In the genomic region with DNA sequence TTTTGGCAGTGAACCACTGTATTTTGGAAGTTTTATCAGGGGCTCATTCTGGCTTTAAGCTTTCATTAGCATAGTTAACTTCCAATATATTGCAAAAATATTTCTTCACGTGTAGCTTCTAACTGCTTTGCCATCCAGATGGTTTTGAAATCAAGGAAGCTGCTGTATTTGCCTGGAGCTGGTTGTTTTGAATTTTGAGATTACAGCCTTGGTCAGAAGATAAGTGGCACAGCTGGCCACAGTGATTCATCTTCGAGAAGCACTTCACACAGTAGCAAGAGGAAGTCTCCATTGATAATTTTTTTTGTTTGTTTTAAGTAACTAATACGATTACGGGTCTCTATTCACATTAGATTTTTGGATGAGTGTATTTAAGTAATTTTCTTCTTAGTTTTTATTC, we compare ENCODE assay signal across 14 cellular contexts. TPM values are rescaled to one million over a fixed set of nuclear protein-coding genes. Genes with fewer than 3 reads are reported as not detected.
DNase-seq lines count a peak whose midpoint lies in the region; ATAC-seq and TF ChIP-seq lines count a peak whose summit lies in the region.
"Had no signal": no experiment of that assay in that cellular context is flagged by ENCODE, and none has a peak within 500 bp of the region (broad histone marks: within the 10 kb centered on the region; RNA-seq: fewer than 3 reads in every experiment).

No MANE protein-coding gene starts in this region.

- dilution Hi-C loops in mammary epithelial cell (cut with HindIII; ENCODE audit: low sequenced_read_pairs), result loop anchor here (5.0 kb wide), 1 partner anchor 34 kb away; no protein-coding TSS in a partner anchor

- DNase-seq in GM23248 (peak; percentile 76), NCI-H524 treated with DMSO at 0.1 percent for 48 hours (lab: John Stamatoyannopoulos, UW) (peak; percentile 3), mammary epithelial cell (peak; percentile 18), osteoblast (ENCODE audit: insufficient read length, low spot score, missing footprints) (peak; percentile 95), OCI-M2 (lab: John Stamatoyannopoulos, UW; ENCODE audit: unreplicated experiment) (no peak)
- DNase-seq: aorta; NCI-H82; nucleus accumbens; stimulated activated CD4-positive, alpha-beta T cell treated with anti-CD3 and anti-CD28 coated beads, Interleukin-4, amount 100 ng/mL, for 24 hours; T1000 had no signal

- peaks cover 41% of the 10 kb centered on the region for H3K27me3 Mint-ChIP-seq in stimulated activated memory B cell treated with anti-CD40 and anti-IgM and Interleukin-4, amounts not matched to agents 10 μg/mL and 1 μg/mL and 100 μg/mL, for 72 hours

- in situ Hi-C loops in GM23248 (cut with MboI), result no loop called here
- in situ Hi-C loops in mammary epithelial cell (cut with MboI; ENCODE audit: low sequenced_read_pairs in 2 of 2), result no loop called here

- H3K9me3 Mint-ChIP-seq in stimulated activated memory B cell treated with anti-CD40 and anti-IgM and Interleukin-4, amounts not matched to agents 10 μg/mL and 1 μg/mL and 100 μg/mL, for 72 hours, result peaks cover 7% of the 10 kb centered on the region

- no peaks in the 10 kb centered on the region for H3K9me2 ChIP-seq in GM23248 (ENCODE audit: insufficient read depth)

- H3K4me2 ChIP-seq in GM23248 (ENCODE audit: unreplicated experiment) (peak overlapping the region; percentile 24), mammary epithelial cell (ENCODE audit: insufficient read depth, low read depth, low read length) (no peak overlapping the region), osteoblast (ENCODE audit: insufficient read depth, low read length) (peak overlapping the region; percentile 96)

- peaks cover 37% of the 10 kb centered on the region for H3K79me2 ChIP-seq in GM23248 (ENCODE audit: insufficient read depth)
- H3K79me2 ChIP-seq in mammary epithelial cell (ENCODE audit: insufficient read depth, low read length), result no peaks in the 10 kb centered on the region
- H3K79me2 ChIP-seq in osteoblast (ENCODE audit: insufficient read depth, low read length), result peaks cover 86% of the 10 kb centered on the region

- H3K27me3 ChIP-seq in GM23248 (replicated peaks; ENCODE audit: insufficient read depth) (no peaks in the 10 kb centered on the region), mammary epithelial cell (ENCODE audit: insufficient read depth, low read length) (peaks cover 5% of the 10 kb centered on the region), osteoblast (ENCODE audit: insufficient read depth, low read length) (no peaks in the 10 kb centered on the region)

- no peak overlapping the region for H2AFZ ChIP-seq in GM23248
- H2AFZ ChIP-seq in mammary epithelial cell (ENCODE audit: low read depth, low read length), result no peak overlapping the region
- H2AFZ ChIP-seq in osteoblast (ENCODE audit: low read length), result no peak overlapping the region

- 0 to 1% methylated on average over 4 of the region's 4 CpGs for WGBS in GM23248 (ENCODE audit: low coverage in 1 of 2, low lambda C conversion rate in 2 of 2, missing lambda C conversion rate in 2 of 2), 2 experiments
- 66% methylated on average over 4 of the region's 4 CpGs for WGBS in mammary epithelial cell (ENCODE audit: low coverage, missing lambda C conversion rate)

- H3K4me1 ChIP-seq in GM23248 (ENCODE audit: insufficient read depth) (peaks cover 26% of the 10 kb centered on the region), mammary epithelial cell (ENCODE audit: insufficient read depth, low read length) (peaks cover 14% of the 10 kb centered on the region), osteoblast (ENCODE audit: insufficient read depth, low read length) (peaks cover 38% of the 10 kb centered on the region)

- H3K36me3 ChIP-seq in GM23248 (ENCODE audit: low read depth) (no peaks in the 10 kb centered on the region), mammary epithelial cell (ENCODE audit: insufficient read depth, low read length) (no peaks in the 10 kb centered on the region), osteoblast (ENCODE audit: insufficient read depth, low read length) (peaks cover 20% of the 10 kb centered on the region)

- H3K4me3 ChIP-seq in GM23248, result no peak overlapping the region
- H3K4me3 ChIP-seq in mammary epithelial cell (replicated peaks in 1 of 3; ENCODE audit: insufficient read depth in 1 of 3, low read depth in 2 of 3, low read length in 3 of 3), result no peak overlapping the region
- peak overlapping the region; percentile 79 for H3K4me3 ChIP-seq in osteoblast (ENCODE audit: insufficient read depth, low read length)

- ATAC-seq in GM19455 (IDR thresholded peaks at IDR 0.05; ENCODE audit: unreplicated experiment), result no peak
- no peak for ATAC-seq in stimulated activated memory B cell treated with anti-CD40 and anti-IgM and Interleukin-4, amounts not matched to agents 10 μg/mL and 1 μg/mL and 100 μg/mL, for 72 hours
- ATAC-seq: foreskin keratinocyte, left lobe of liver had no signal

- TF ChIP-seq CTCF in mammary epithelial cell (conservative IDR thresholded peaks at IDR 0.05 in 1 of 2, IDR thresholded peaks at IDR 0.05 in 1 of 2; ENCODE audit: extremely low read depth in 1 of 2, insufficient read depth in 1 of 2, low read depth in 1 of 2, low read length in 2 of 2), result no peak
- no peak for TF ChIP-seq CTCF in osteoblast (IDR thresholded peaks at IDR 0.05; ENCODE audit: extremely low read depth, low read depth, low read length)

- no peak overlapping the region for H3K27ac ChIP-seq in GM23248
- H3K27ac ChIP-seq in mammary epithelial cell (ENCODE audit: insufficient read depth, low read depth, low read length), result no peak overlapping the region
- peak overlapping the region; percentile 68 for H3K27ac ChIP-seq in osteoblast (ENCODE audit: low read depth, low read length)
- H3K27ac ChIP-seq: foreskin keratinocyte had no signal

- intact Hi-C loops in mammary epithelial cell (cut with micrococcal nuclease), result no loop called here

- CTCF ChIA-PET in mammary epithelial cell (lab: Charles Lee; ENCODE audit: low non-redundant PET), result no interaction called here

- H3K36me3 Mint-ChIP-seq in stimulated activated memory B cell treated with anti-CD40 and anti-IgM and Interleukin-4, amounts not matched to agents 10 μg/mL and 1 μg/mL and 100 μg/mL, for 72 hours, result no peaks in the 10 kb centered on the region

- peaks cover 9% of the 10 kb centered on the region for H3K4me1 Mint-ChIP-seq in stimulated activated memory B cell treated with anti-CD40 and anti-IgM and Interleukin-4, amounts not matched to agents 10 μg/mL and 1 μg/mL and 100 μg/mL, for 72 hours

- H3F3A ChIP-seq in GM23248 (ENCODE audit: insufficient read depth), result peaks cover 7% of the 10 kb centered on the region

- no TSS peak for BruUV-seq in mammary epithelial cell (replicated peaks; lab: Mats Ljungman, UMichigan)

- H4K20me1 ChIP-seq in GM23248 (ENCODE audit: insufficient read depth), result no peaks in the 10 kb centered on the region
- H4K20me1 ChIP-seq in mammary epithelial cell (ENCODE audit: insufficient read depth, low read length), result no peaks in the 10 kb centered on the region
- peaks cover 14% of the 10 kb centered on the region for H4K20me1 ChIP-seq in osteoblast (ENCODE audit: insufficient read depth, low read length)

- no peak overlapping the region for H3K9ac ChIP-seq in GM23248
- H3K9ac ChIP-seq in mammary epithelial cell (ENCODE audit: insufficient read depth, low read length), result no peak overlapping the region

- H3K27ac Mint-ChIP-seq in stimulated activated memory B cell treated with anti-CD40 and anti-IgM and Interleukin-4, amounts not matched to agents 10 μg/mL and 1 μg/mL and 100 μg/mL, for 72 hours, result no peak overlapping the region

- H3K9me3 ChIP-seq in GM23248 (ENCODE audit: low read depth) (no peaks in the 10 kb centered on the region), mammary epithelial cell (replicated peaks; ENCODE audit: insufficient read depth, low read length) (no peaks in the 10 kb centered on the region), osteoblast (ENCODE audit: low read depth, low read length) (no peaks in the 10 kb centered on the region)

- H3K4me3 Mint-ChIP-seq in stimulated activated memory B cell treated with anti-CD40 and anti-IgM and Interleukin-4, amounts not matched to agents 10 μg/mL and 1 μg/mL and 100 μg/mL, for 72 hours, result no peak overlapping the region

RNA-seq across cellular contexts. Expression of a gene that starts 3.8 kb away (rescaled TPM):
- total RNA-seq in GM23248 (2014; rRNA removed; shearing (Covaris generic)), result 19.5 and 25.6 TPM in 2 replicates
- polyA plus RNA-seq in GM23248 (2016; fragmentation: Nextera tagmentation; extraction: Ambion mirVana), result 15.7 and 16.6 TPM in 2 replicates
- 1 to 10 TPM; 1.7 to 3.6 TPM for total RNA-seq in mammary epithelial cell
- 2.7 TPM for polyA plus RNA-seq in mammary epithelial cell
- polyA minus RNA-seq in mammary epithelial cell, result not detected
- total RNA-seq in osteoblast, result 16.3 and 16.5 TPM in 2 replicates
